In genomic region chr4:100738388-100739165, GRCh38 we compare ENCODE assay signal across 8 cellular contexts.
DNase-seq lines count a peak whose midpoint lies in the region; ATAC-seq and TF ChIP-seq lines count a peak whose summit lies in the region.

No MANE protein-coding gene starts in this region.

- no peak for TF ChIP-seq CTCF in tibial artery (IDR thresholded peaks at IDR 0.05)

- peaks cover 0 to 24% (median 0%) of the 10 kb centered on the region in 4 donors for H3K4me1 ChIP-seq in tibial artery

- no peak overlapping the region for H3K4me3 ChIP-seq in tibial artery

- no peaks in the 10 kb centered on the region for H3K36me3 ChIP-seq in tibial artery

- DNase-seq in H4 (ENCODE audit: low spot score) (peak; percentile 97), SW480 (ENCODE audit: low spot score) (peak; percentile 71), cardiac septum (ENCODE audit: low spot score) (peak; percentile 72), tibial artery (peak; percentile 25 to 70), DMS153 treated with DMSO at 0.1 percent for 48 hours (lab: John Stamatoyannopoulos, UW; ENCODE audit: unreplicated experiment) (no peak)

- ATAC-seq in GM18870 (IDR thresholded peaks at IDR 0.05; ENCODE audit: unreplicated experiment) (no peak), GM21825 (IDR thresholded peaks at IDR 0.05; ENCODE audit: unreplicated experiment) (no peak), HG02571 (IDR thresholded peaks at IDR 0.05; ENCODE audit: unreplicated experiment) (no peak)

- no peaks in the 10 kb centered on the region for H3K27me3 ChIP-seq in tibial artery

- peak overlapping the region in 1 of 2 donors; percentile 42 for H3K27ac ChIP-seq in tibial artery

- no peaks in the 10 kb centered on the region for H3K9me3 ChIP-seq in tibial artery

- intact Hi-C loops in cardiac septum (cut with DNase I) (loop anchor here (5.0 kb wide), 2 partner anchors 316 to 641 kb away; no protein-coding TSS in a partner anchor), tibial artery (cut with DNase I; ENCODE audit: low total_unique reads) (no loop called here)
